19 cellular contexts compared by ENCODE assay signal in the genomic region with DNA sequence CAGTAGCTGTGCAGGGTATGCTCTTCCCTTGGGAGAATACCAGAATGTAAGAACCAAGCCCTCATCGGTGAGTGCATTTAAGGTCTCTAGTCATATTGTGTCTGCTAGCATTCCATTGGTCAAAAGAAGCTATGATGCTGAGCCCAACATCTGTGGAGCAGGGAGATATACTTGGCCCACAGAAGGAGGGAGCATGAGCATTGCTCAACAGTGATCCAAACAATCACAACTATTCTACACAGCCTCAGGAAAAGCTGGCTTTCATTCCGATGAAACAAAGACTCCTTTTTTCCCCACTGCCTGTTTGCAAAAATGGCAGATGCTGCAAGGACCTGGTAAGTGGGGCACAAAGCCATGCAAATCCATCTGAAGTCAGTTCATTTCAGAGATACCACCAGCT.
DNase-seq lines count a peak whose midpoint lies in the region; ATAC-seq, FAIRE-seq and TF ChIP-seq lines count a peak whose summit lies in the region.
"Had no signal": no experiment of that assay in that cellular context is flagged by ENCODE, and none has a peak within 500 bp of the region (broad histone marks: within the 10 kb centered on the region; RNA-seq: fewer than 3 reads in every experiment).

No MANE protein-coding gene starts in this region.

- H3K79me2 ChIP-seq in astrocyte (ENCODE audit: insufficient read depth, low read length): no peaks in the 10 kb centered on the region

- no peaks in the 10 kb centered on the region for H4K20me1 ChIP-seq in astrocyte (ENCODE audit: insufficient read depth, low read length)

- no peak overlapping the region for H3K4me2 ChIP-seq in astrocyte (ENCODE audit: low read length)

- peaks cover 6% of the 10 kb centered on the region for H3K36me3 Mint-ChIP-seq in astrocyte (ENCODE audit: low read depth, unreplicated experiment)
- H3K36me3 Mint-ChIP-seq in natural killer cell: no peaks in the 10 kb centered on the region
- H3K36me3 Mint-ChIP-seq: CD4-positive, CD25-positive, alpha-beta regulatory T cell had no signal

- FAIRE-seq in astrocyte (lab: Jason Lieb, UNC): no peak
- no peak for FAIRE-seq in RCC 7860 (lab: Jason Lieb, UNC)
- FAIRE-seq: colon had no signal

- H3K27ac ChIP-seq in astrocyte (ENCODE audit: low read depth, low read length): no peak overlapping the region
- H3K27ac ChIP-seq: SK-N-MC, uterus had no signal

- no peaks in the 10 kb centered on the region for H3K9me3 ChIP-seq in astrocyte (ENCODE audit: insufficient read depth, low read depth, low read length)
- H3K9me3 ChIP-seq: uterus had no signal

- peak; percentile 71 for DNase-seq in COLO829 (ENCODE audit: low spot score)
- peak; percentile 31 for DNase-seq in astrocyte (ENCODE audit: low read depth)
- DNase-seq in globus pallidus (ENCODE audit: low spot score): peak; percentile 98
- DNase-seq in occipital lobe (lab: John Stamatoyannopoulos, UW): peak; percentile 63
- no peak for DNase-seq in RCC 7860 (ENCODE audit: low spot score)
- no peak for DNase-seq in natural killer cell
- DNase-seq in SW 1271 (lab: John Stamatoyannopoulos, UW): no peak
- DNase-seq: activated CD4-positive, alpha-beta T cell treated with anti-CD3 and anti-CD28 coated beads, Interleukin-2, amount 50 U/mL, for 48 hours; CD4-positive, CD25-positive, alpha-beta regulatory T cell; DND-41; HCEC 1CT; NCI-H1105 treated with DMSO at 0.1 percent for 48 hours; NCI-H345; stimulated activated naive CD4-positive, alpha-beta T cell; uterus had no signal

- no peak overlapping the region for H3K4me3 Mint-ChIP-seq in astrocyte (ENCODE audit: unreplicated experiment)
- no peak overlapping the region for H3K4me3 Mint-ChIP-seq in natural killer cell
- H3K4me3 Mint-ChIP-seq: activated T-helper 1 cell treated with anti-CD3 and anti-CD28 coated beads, Interleukin-12 subunit alpha, Interleukin-12 subunit beta, Interleukin-2, Interleukin-4 antibody, amounts not matched to agents 30 ng/mL and 10 ng/mL and 1 ng/mL, durations not matched to agents 14 hours and 24 hours and 36 hours; CD4-positive, CD25-positive, alpha-beta regulatory T cell had no signal

- no peak overlapping the region for H2AFZ ChIP-seq in astrocyte (ENCODE audit: low read depth, low read length)

- H3K36me3 ChIP-seq in astrocyte (ENCODE audit: insufficient read depth, low read length): no peaks in the 10 kb centered on the region
- H3K36me3 ChIP-seq: uterus had no signal

- H3K27me3 ChIP-seq in astrocyte (ENCODE audit: insufficient read depth, low read length): peaks cover 42% of the 10 kb centered on the region
- H3K27me3 ChIP-seq: uterus had no signal

- H3K4me1 ChIP-seq in astrocyte (ENCODE audit: insufficient read depth, low read length): no peaks in the 10 kb centered on the region
- H3K4me1 ChIP-seq: uterus had no signal

- H3K27me3 Mint-ChIP-seq in astrocyte (ENCODE audit: low read depth, unreplicated experiment) (peaks cover 11% of the 10 kb centered on the region), natural killer cell (ENCODE audit: low read depth in 2 of 2) (peaks cover 3 to 7% of the 10 kb centered on the region in 2 donors)

- H3K9me3 Mint-ChIP-seq in astrocyte (ENCODE audit: unreplicated experiment) (no peaks in the 10 kb centered on the region), natural killer cell (no peaks in the 10 kb centered on the region)
- H3K9me3 Mint-ChIP-seq: activated T-helper 1 cell treated with anti-CD3 and anti-CD28 coated beads, Interleukin-12 subunit alpha, Interleukin-12 subunit beta, Interleukin-2, Interleukin-4 antibody, amounts not matched to agents 30 ng/mL and 10 ng/mL and 1 ng/mL, durations not matched to agents 14 hours and 24 hours and 36 hours had no signal

- H3K27ac Mint-ChIP-seq in astrocyte (ENCODE audit: unreplicated experiment) (no peak overlapping the region), natural killer cell (no peak overlapping the region)
- H3K27ac Mint-ChIP-seq: activated T-helper 1 cell treated with anti-CD3 and anti-CD28 coated beads, Interleukin-12 subunit alpha, Interleukin-12 subunit beta, Interleukin-2, Interleukin-4 antibody, amounts not matched to agents 30 ng/mL and 10 ng/mL and 1 ng/mL, durations not matched to agents 14 hours and 24 hours and 36 hours; CD4-positive, CD25-positive, alpha-beta regulatory T cell had no signal

- intact Hi-C loops in natural killer cell (cut with micrococcal nuclease): no loop called here

- TF ChIP-seq CTCF in astrocyte (IDR thresholded peaks at IDR 0.05; ENCODE audit: insufficient read depth, low read depth, low read length): no peak
- TF ChIP-seq CTCF in natural killer cell (IDR thresholded peaks at IDR 0.05): no peak

- no peak for ATAC-seq in natural killer cell
- ATAC-seq in HG03520 (IDR thresholded peaks at IDR 0.05; ENCODE audit: unreplicated experiment): no peak

- H3K4me3 ChIP-seq in astrocyte (ENCODE audit: insufficient read depth, low read depth, low read length): no peak overlapping the region
- H3K4me3 ChIP-seq: SK-N-MC, uterus had no signal

- no peak overlapping the region for H3K9ac ChIP-seq in astrocyte (ENCODE audit: low read length)

- H3K4me1 Mint-ChIP-seq in astrocyte (ENCODE audit: low read depth, unreplicated experiment) (no peaks in the 10 kb centered on the region), natural killer cell (no peaks in the 10 kb centered on the region)
- H3K4me1 Mint-ChIP-seq: CD4-positive, CD25-positive, alpha-beta regulatory T cell had no signal

Comparison
In these comparisons a context has a peak if more than half of its experiments do, and no peak if none do; other contexts are left out.
1. DNase-seq: peak in COLO829 (single experiment), astrocyte (single experiment), globus pallidus (single experiment) and occipital lobe (single experiment); none in RCC 7860 (single experiment), natural killer cell (single experiment) and SW 1271 (0 of 2).